In genomic region chr2:219510512-219511135, GRCh38 we compare ENCODE assay signal across 19 cellular contexts. TPM values are rescaled to one million over a fixed set of nuclear protein-coding genes. Genes with fewer than 3 reads are reported as not detected.
DNase-seq lines count a peak whose midpoint lies in the region; ATAC-seq, FAIRE-seq and TF ChIP-seq lines count a peak whose summit lies in the region.
"Had no signal": no experiment of that assay in that cellular context is flagged by ENCODE, and none has a peak within 500 bp of the region (broad histone marks: within the 10 kb centered on the region; RNA-seq: fewer than 3 reads in every experiment).

No MANE protein-coding gene starts in this region.

- peak overlapping the region in 1 of 3 experiments; percentile 89; a peak in 1 of 7 replicates for H3K27ac Mint-ChIP-seq in H9
- H3K27ac Mint-ChIP-seq in naive thymus-derived CD4-positive, alpha-beta T cell: no peak overlapping the region
- H3K27ac Mint-ChIP-seq: activated CD4-positive, alpha-beta memory T cell treated with anti-CD3 and anti-CD28 coated beads, Interleukin-2, amount 10 ng/mL, durations not matched to agents 7 days and 5 days; T-helper 2 cell treated with Interferon-gamma antibody and Interleukin-4, amounts not matched to agents 5 μg/mL and 100 μg/mL, for 36 hours had no signal

- H2BK120ac ChIP-seq in H9 (ENCODE audit: low read depth, low read length, poor library complexity, severe bottlenecking): no peak overlapping the region

- no peak for ATAC-seq in naive thymus-derived CD4-positive, alpha-beta T cell
- ATAC-seq in GM21515 (IDR thresholded peaks at IDR 0.05; ENCODE audit: unreplicated experiment): no peak
- no peak for ATAC-seq in GM21717 (IDR thresholded peaks at IDR 0.05; ENCODE audit: unreplicated experiment)

- H3K9me3 ChIP-seq in A673 (ENCODE audit: low read depth, low read length, poor library complexity, severe bottlenecking): no peaks in the 10 kb centered on the region
- H3K9me3 ChIP-seq in H9 (ENCODE audit: control insufficient read depth, low read depth, low read length): no peaks in the 10 kb centered on the region
- no peaks in the 10 kb centered on the region for H3K9me3 ChIP-seq in naive thymus-derived CD4-positive, alpha-beta T cell (ENCODE audit: control insufficient read depth in 2 of 3, low read length in 3 of 3)
- H3K9me3 ChIP-seq: ovary, uterus had no signal

- H4K8ac ChIP-seq in H9 (replicated peaks; ENCODE audit: insufficient read length, low read depth, low read length): no peak overlapping the region

- H3K14ac ChIP-seq in H9 (ENCODE audit: insufficient read depth, low read length): no peak overlapping the region

- no peaks in the 10 kb centered on the region for H3K79me1 ChIP-seq in H9 (ENCODE audit: insufficient read depth, low read depth, low read length, poor library complexity, severe bottlenecking)

- H2BK15ac ChIP-seq in H9 (ENCODE audit: low read depth, low read length): no peak overlapping the region

- no peak overlapping the region for H4K5ac ChIP-seq in H9 (ENCODE audit: insufficient read length, low read depth, low read length)

- intact Hi-C loops in A673 (cut with micrococcal nuclease; ENCODE audit: unreplicated experiment): no loop called here
- intact Hi-C loops in naive thymus-derived CD4-positive, alpha-beta T cell (cut with micrococcal nuclease): no loop called here

- TF ChIP-seq POLR2A in GM12892 (IDR thresholded peaks at IDR 0.05; ENCODE audit: low read depth, low read length): no peak

- H3K27me3 ChIP-seq in A673 (replicated peaks; ENCODE audit: insufficient read depth, low read depth, low read length, poor library complexity) (no peaks in the 10 kb centered on the region), H9 (ENCODE audit: insufficient read depth, low read length) (peaks cover 12% of the 10 kb centered on the region; the same call in 1 of the 2 replicates)
- peaks cover 0 to 8% of the 10 kb centered on the region in 2 donors for H3K27me3 ChIP-seq in naive thymus-derived CD4-positive, alpha-beta T cell (ENCODE audit: control insufficient read depth in 2 of 2, insufficient read depth in 2 of 2, low read length in 2 of 2)
- H3K27me3 ChIP-seq: ovary, uterus had no signal

- H3T11ph ChIP-seq in H9 (ENCODE audit: low read length): no peak overlapping the region

- H3K18ac ChIP-seq in H9 (ENCODE audit: insufficient read length, low read depth, low read length): no peak overlapping the region

- H2BK5ac ChIP-seq in H9 (ENCODE audit: insufficient read length, low read length): no peak overlapping the region

- WGBS in H9 (ENCODE audit: extremely low coverage, insufficient read length, low lambda C conversion rate): no CpG with 5 or more reads among the region's 22 CpGs

- H3K4me3 Mint-ChIP-seq in H9: peak overlapping the region; percentile 59 to 81
- H3K4me3 Mint-ChIP-seq in naive thymus-derived CD4-positive, alpha-beta T cell: peak overlapping the region in 7 of 10 donors; percentile 35 to 78 (median 68)
- H3K4me3 Mint-ChIP-seq: activated CD4-positive, alpha-beta memory T cell treated with anti-CD3 and anti-CD28 coated beads, Interleukin-2, amount 10 ng/mL, durations not matched to agents 7 days and 5 days; T-helper 2 cell treated with Interferon-gamma antibody and Interleukin-4, amounts not matched to agents 5 μg/mL and 100 μg/mL, for 36 hours had no signal

- peaks cover 56% of the 10 kb centered on the region for H3K27me3 Mint-ChIP-seq in H9 (ENCODE audit: low read depth)
- H3K27me3 Mint-ChIP-seq in naive thymus-derived CD4-positive, alpha-beta T cell: peaks cover 47 to 58% (median 51%) of the 10 kb centered on the region in 5 donors

- no peak overlapping the region for H3K23ac ChIP-seq in H9 (ENCODE audit: insufficient read length, low read depth, low read length)

- H3K9ac ChIP-seq in H9 (ENCODE audit: extremely low read depth, insufficient read length, low read length): no peak overlapping the region

- H3K36me3 ChIP-seq in A673 (ENCODE audit: insufficient read depth, low read length, poor library complexity, severe bottlenecking): peaks cover 3% of the 10 kb centered on the region
- peaks cover 0 to 17% (median 0%) of the 10 kb centered on the region in 3 experiments for H3K36me3 ChIP-seq in naive thymus-derived CD4-positive, alpha-beta T cell (ENCODE audit: control insufficient read depth in 2 of 3, insufficient read depth in 3 of 3, low read length in 3 of 3)
- H3K36me3 ChIP-seq: ovary, uterus had no signal

- H3K4me3 ChIP-seq in A673 (ENCODE audit: low read depth, low read length, poor library complexity, severe bottlenecking): peak overlapping the region; percentile 24
- peak overlapping the region; percentile 65 for H3K4me3 ChIP-seq in coronary artery
- H3K4me3 ChIP-seq in naive thymus-derived CD4-positive, alpha-beta T cell (ENCODE audit: low read length): no peak overlapping the region
- H3K4me3 ChIP-seq: ovary had no signal

- peaks cover 4% of the 10 kb centered on the region for H3K23me2 ChIP-seq in H9 (ENCODE audit: insufficient read length, low read depth, low read length, poor library complexity, severe bottlenecking)

- TF ChIP-seq CTCF in A673 (conservative IDR thresholded peaks at IDR 0.05; ENCODE audit: low read depth, low read length): no peak
- no peak for TF ChIP-seq CTCF in H9 (conservative IDR thresholded peaks at IDR 0.05)
- no peak for TF ChIP-seq CTCF in coronary artery (IDR thresholded peaks at IDR 0.05)

- H4K91ac ChIP-seq in H9 (ENCODE audit: insufficient read length, low read depth, low read length): no peak overlapping the region

- peaks cover 3% of the 10 kb centered on the region for H4K20me1 ChIP-seq in H9 (ENCODE audit: control insufficient read depth, insufficient read depth, insufficient read length)

- FAIRE-seq in RCC 7860 (lab: Jason Lieb, UNC) (no peak), GM12892 (lab: Jason Lieb, UNC) (no peak)
- FAIRE-seq: endothelial cell of umbilical vein, GM12891 had no signal

- H3K4me1 ChIP-seq in A673 (ENCODE audit: insufficient read depth, low read length, poor library complexity, severe bottlenecking) (peaks cover 80% of the 10 kb centered on the region), H9 (ENCODE audit: insufficient read depth, low read length) (peaks cover 17% of the 10 kb centered on the region; the same call in 1 of the 2 replicates)
- H3K4me1 ChIP-seq in naive thymus-derived CD4-positive, alpha-beta T cell (ENCODE audit: control insufficient read depth in 2 of 2, insufficient read depth in 2 of 2, low read length in 2 of 2): peaks cover 0 to 12% of the 10 kb centered on the region in 2 donors

- H2AK5ac ChIP-seq in H9 (ENCODE audit: insufficient read length, low read length): no peak overlapping the region

- peaks cover 61 to 81% of the 10 kb centered on the region in 2 experiments for H3K4me1 Mint-ChIP-seq in H9
- peaks cover 14 to 30% (median 28%) of the 10 kb centered on the region in 7 donors for H3K4me1 Mint-ChIP-seq in naive thymus-derived CD4-positive, alpha-beta T cell

- H3K4me2 ChIP-seq in H9 (ENCODE audit: insufficient read depth, insufficient read length, low read length): peak overlapping the region; percentile 61

- POLR2A ChIA-PET in A673 (lab: Charles Lee; ENCODE audit: low non-redundant PET): interaction anchor here (0.7 kb wide), 2 partner anchors 12 to 25 kb away, joined by 4 to 9 read pairs; partner anchors contain the start of gene GMPPA
- POLR2A ChIA-PET in naive thymus-derived CD4-positive, alpha-beta T cell (lab: Charles Lee): interaction anchor here (0.5 to 0.6 kb wide), 2 partner anchors 33 to 100 kb away, joined by 3 read pairs; partner anchors contain the start of gene TMEM198

- peaks cover 2 to 6% (median 4%) of the 10 kb centered on the region in 3 experiments; a peak in 5 of 7 replicates for H3K36me3 Mint-ChIP-seq in H9 (ENCODE audit: insufficient read depth in 1 of 3, low read depth in 3 of 3)
- H3K36me3 Mint-ChIP-seq in naive thymus-derived CD4-positive, alpha-beta T cell: peaks cover 0 to 17% (median 12%) of the 10 kb centered on the region in 5 donors

- no peak overlapping the region for H2AFZ ChIP-seq in H9 (ENCODE audit: low read length)

- no peak overlapping the region for H3K4ac ChIP-seq in H9 (ENCODE audit: low read depth, low read length)

- H3K79me2 ChIP-seq in H9 (ENCODE audit: insufficient read depth, low read length): no peaks in the 10 kb centered on the region

- H3K27ac ChIP-seq in A673 (ENCODE audit: low read depth, low read length, poor library complexity, severe bottlenecking) (peak overlapping the region; percentile 73), H9 (ENCODE audit: insufficient read length, low read depth, low read length) (no peak overlapping the region), coronary artery (no peak overlapping the region)
- no peak overlapping the region for H3K27ac ChIP-seq in naive thymus-derived CD4-positive, alpha-beta T cell (ENCODE audit: low read depth, low read length)
- H3K27ac ChIP-seq: brain microvascular endothelial cell, ovary, uterus had no signal

- no peak overlapping the region for H2BK20ac ChIP-seq in H9 (ENCODE audit: low read depth, low read length, poor library complexity, severe bottlenecking)

- H3K9me3 Mint-ChIP-seq in H9: no peaks in the 10 kb centered on the region; a peak in 2 of 5 replicates
- H3K9me3 Mint-ChIP-seq in naive thymus-derived CD4-positive, alpha-beta T cell: peaks cover 0 to 5% (median 0%) of the 10 kb centered on the region in 11 donors
- H3K9me3 Mint-ChIP-seq: activated CD4-positive, alpha-beta memory T cell treated with anti-CD3 and anti-CD28 coated beads, Interleukin-2, amount 10 ng/mL, durations not matched to agents 7 days and 5 days; T-helper 2 cell treated with Interferon-gamma antibody and Interleukin-4, amounts not matched to agents 5 μg/mL and 100 μg/mL, for 36 hours had no signal

- H3K56ac ChIP-seq in H9 (ENCODE audit: insufficient read length, low read depth, low read length): no peak overlapping the region

- BruUV-seq in A673 (replicated peaks; lab: Mats Ljungman, UMichigan): no TSS peak

- H2BK12ac ChIP-seq in H9 (ENCODE audit: insufficient read length, low read depth, low read length): no peak overlapping the region

- CTCF ChIA-PET in A673 (lab: Charles Lee): interaction anchor here (0.6 to 2.1 kb wide), 15 partner anchors 9 to 102 kb away, joined by 4 to 31 read pairs (median 9); partner anchors contain the start of gene GMPPA
- CTCF ChIA-PET in naive thymus-derived CD4-positive, alpha-beta T cell (lab: Charles Lee): interaction anchor here (0.8 to 1.7 kb wide), 5 partner anchors 11 to 19 kb away, joined by 4 to 10 read pairs (median 6); partner anchors contain the start of gene GMPPA

- DNase-seq in A673 (ENCODE audit: low spot score): no peak
- no peak for DNase-seq in H9
- no peak for DNase-seq in coronary artery (ENCODE audit: low spot score)
- no peak for DNase-seq in naive thymus-derived CD4-positive, alpha-beta T cell
- DNase-seq in RCC 7860 (ENCODE audit: low spot score): no peak
- DNase-seq in GM12892 (ENCODE audit: insufficient read length): no peak
- DNase-seq: activated CD4-positive, alpha-beta memory T cell treated with anti-CD3 and anti-CD28 coated beads, Interleukin-2, amount 10 ng/mL, durations not matched to agents 7 days and 5 days; activated effector memory CD4-positive, alpha-beta T cell treated with anti-CD3 and anti-CD28 coated beads, Interleukin-2, amount 50 U/mL, for 16 hours had no signal

RNA-seq across cellular contexts. Expression of gene ASIC4, which starts 3.7 kb away (rescaled TPM):
- total RNA-seq in A673 (2021): 0.45 and 1.2 TPM in 2 replicates
- 0.37 and 0.42 TPM in 2 replicates for total RNA-seq in H9 (2021)
- under 1 TPM in 4 of 5 experiments, not detected in 1; 0.12 to 0.49 (median 0.17) TPM for total RNA-seq in naive thymus-derived CD4-positive, alpha-beta T cell
- polyA plus RNA-seq in naive thymus-derived CD4-positive, alpha-beta T cell: not detected
- not detected for polyA plus RNA-seq in GM12892 (2012; ENCODE audit: missing spikeins)
- total RNA-seq: Daoy, endothelial cell of umbilical vein, H4 had no signal
- polyA plus RNA-seq: endothelial cell of umbilical vein, liver had no signal

RNA-seq across cellular contexts. Expression of gene GMPPA, which starts 11.9 kb away (rescaled TPM):
- total RNA-seq in A673 (2021) (32.1 and 45.8 TPM in 2 replicates), H9 (2021) (32.0 and 34.5 TPM in 2 replicates)
- 10 to 100 TPM; 22.4 to 58.3 (median 37.2) TPM for total RNA-seq in naive thymus-derived CD4-positive, alpha-beta T cell
- polyA plus RNA-seq in naive thymus-derived CD4-positive, alpha-beta T cell: 10 to 100 TPM; 11.8 to 23.8 TPM
- 26.6 TPM for polyA plus RNA-seq in GM12892 (2012; ENCODE audit: missing spikeins)

RNA-seq across cellular contexts. Expression of gene CHPF, which starts 33.0 kb away (rescaled TPM):
- total RNA-seq in A673 (2021) (13.8 and 15.8 TPM in 2 replicates), H9 (2021) (45.1 and 46.5 TPM in 2 replicates)
- total RNA-seq in naive thymus-derived CD4-positive, alpha-beta T cell: 10 to 100 TPM in 1 of 5 experiments, 1 to 10 TPM in 4; 4.3 to 15.3 (median 5.7) TPM
- 1 to 10 TPM; 4.1 to 7.8 TPM for polyA plus RNA-seq in naive thymus-derived CD4-positive, alpha-beta T cell
- 0.61 TPM for polyA plus RNA-seq in GM12892 (2012; ENCODE audit: missing spikeins)

RNA-seq across cellular contexts. Expression of gene TMEM198, which starts 33.2 kb away (rescaled TPM):
- total RNA-seq in A673 (2021): 4.6 and 7.6 TPM in 2 replicates
- total RNA-seq in H9 (2021): 7.7 and 8.8 TPM in 2 replicates
- total RNA-seq in naive thymus-derived CD4-positive, alpha-beta T cell: under 1 TPM in 4 of 5 experiments, not detected in 1; 0.45 to 0.69 (median 0.50) TPM
- polyA plus RNA-seq in naive thymus-derived CD4-positive, alpha-beta T cell: not detected
- 0.19 TPM for polyA plus RNA-seq in GM12892 (2012; ENCODE audit: missing spikeins)
- total RNA-seq: endothelial cell of umbilical vein had no signal
- polyA plus RNA-seq: endothelial cell of umbilical vein had no signal
